In the genomic region with DNA sequence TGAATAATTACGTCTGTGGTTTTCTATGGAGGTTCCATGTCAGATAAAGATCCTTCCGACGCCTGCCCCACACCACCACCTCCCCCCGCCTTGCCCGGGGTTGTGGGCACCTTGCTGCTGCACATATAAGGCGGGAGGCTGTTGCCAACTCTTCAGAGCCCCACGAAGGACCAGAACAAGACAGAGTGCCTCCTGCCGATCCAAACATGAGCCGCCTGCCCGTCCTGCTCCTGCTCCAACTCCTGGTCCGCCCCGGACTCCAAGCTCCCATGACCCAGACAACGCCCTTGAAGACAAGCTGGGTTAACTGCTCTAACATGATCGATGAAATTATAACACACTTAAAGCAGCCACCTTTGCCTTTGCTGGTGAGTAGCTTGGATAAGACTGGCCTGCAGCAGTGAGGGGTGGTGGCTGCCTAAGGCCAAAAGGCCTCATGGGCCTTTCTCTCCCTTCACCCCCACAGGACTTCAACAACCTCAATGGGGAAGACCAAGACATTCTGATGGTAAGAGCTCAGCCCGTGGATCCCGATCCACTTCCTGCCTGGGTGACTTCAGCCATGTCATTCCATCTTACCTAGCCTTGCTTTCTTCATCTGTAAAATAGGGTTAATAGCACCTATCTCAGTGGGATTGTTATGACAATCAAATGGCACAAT, we compare ENCODE assay signal across 16 cellular contexts. TPM values are rescaled to one million over a fixed set of nuclear protein-coding genes. Genes with fewer than 3 reads are reported as not detected.
DNase-seq lines count a peak whose midpoint lies in the region; ATAC-seq, FAIRE-seq and TF ChIP-seq lines count a peak whose summit lies in the region.
"Had no signal": no experiment of that assay in that cellular context is flagged by ENCODE, and none has a peak within 500 bp of the region (broad histone marks: within the 10 kb centered on the region; RNA-seq: fewer than 3 reads in every experiment).

A gene with protein sequence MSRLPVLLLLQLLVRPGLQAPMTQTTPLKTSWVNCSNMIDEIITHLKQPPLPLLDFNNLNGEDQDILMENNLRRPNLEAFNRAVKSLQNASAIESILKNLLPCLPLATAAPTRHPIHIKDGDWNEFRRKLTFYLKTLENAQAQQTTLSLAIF (plus strand): TSS at position 155 of the 661 bp plus-strand sequence. CDS start 52 bp downstream, at position 207.

- CTCF ChIA-PET in activated CD8-positive, alpha-beta memory T cell treated with anti-CD3 and anti-CD28 coated beads, Interleukin-2, amount 10 ng/mL, durations not matched to agents 7 days and 5 days (lab: Charles Lee), result interaction anchor here (1.1 to 6.0 kb wide), 4 partner anchors 52 to 472 kb away, joined by 3 to 72 read pairs (median 7); a partner anchor contains a TSS

- ATAC-seq in left cardiac atrium (no peak), upper lobe of right lung (no peak), HG03378 (IDR thresholded peaks at IDR 0.05; ENCODE audit: unreplicated experiment) (no peak), GM19395 (IDR thresholded peaks at IDR 0.05; ENCODE audit: unreplicated experiment) (no peak)
- ATAC-seq in activated CD8-positive, alpha-beta memory T cell treated with anti-CD3 and anti-CD28 coated beads, Interleukin-2, amount 10 ng/mL, durations not matched to agents 7 days and 5 days, result no peak
- ATAC-seq: T-cell had no signal

- H3K36me3 Mint-ChIP-seq in activated CD8-positive, alpha-beta memory T cell treated with anti-CD3 and anti-CD28 coated beads, Interleukin-2, amount 10 ng/mL, durations not matched to agents 7 days and 5 days, result no peaks in the 10 kb centered on the region
- H3K36me3 Mint-ChIP-seq: T-cell had no signal

- H3K9me3 ChIP-seq in kidney (ENCODE audit: control insufficient read depth in 1 of 2, low read length in 2 of 2) (no peaks in the 10 kb centered on the region), upper lobe of right lung (no peaks in the 10 kb centered on the region)
- H3K9me3 ChIP-seq: upper lobe of left lung had no signal

- no peak within 1 kb of the TSS for H3K4me3 Mint-ChIP-seq in activated CD8-positive, alpha-beta memory T cell treated with anti-CD3 and anti-CD28 coated beads, Interleukin-2, amount 10 ng/mL, durations not matched to agents 7 days and 5 days
- H3K4me3 Mint-ChIP-seq: T-cell had no signal

- no peaks in the 10 kb centered on the region for H3K36me3 ChIP-seq in kidney (ENCODE audit: control insufficient read depth in 1 of 2, insufficient read depth in 2 of 2, low read length in 2 of 2)
- no peaks in the 10 kb centered on the region for H3K36me3 ChIP-seq in upper lobe of right lung
- H3K36me3 ChIP-seq: upper lobe of left lung had no signal

- H3K4me3 ChIP-seq in kidney (ENCODE audit: low read length in 2 of 2) (no peak within 1 kb of the TSS), upper lobe of right lung (no peak within 1 kb of the TSS)
- H3K4me3 ChIP-seq: PC-9, upper lobe of left lung had no signal

- FAIRE-seq in kidney (lab: Jason Lieb, UNC), result no peak

- peaks cover 3% of the 10 kb centered on the region for H3K27me3 Mint-ChIP-seq in activated CD8-positive, alpha-beta memory T cell treated with anti-CD3 and anti-CD28 coated beads, Interleukin-2, amount 10 ng/mL, durations not matched to agents 7 days and 5 days
- H3K27me3 Mint-ChIP-seq: progenitor cell of endocrine pancreas, T-cell had no signal

- no peaks in the 10 kb centered on the region for H3K27me3 ChIP-seq in upper lobe of right lung
- H3K27me3 ChIP-seq: upper lobe of left lung had no signal

- H3K27ac Mint-ChIP-seq in activated CD8-positive, alpha-beta memory T cell treated with anti-CD3 and anti-CD28 coated beads, Interleukin-2, amount 10 ng/mL, durations not matched to agents 7 days and 5 days, result no peak within 1 kb of the TSS

- intact Hi-C loops in cardiac septum (cut with DNase I) (loop anchor here (5.0 kb wide), 1 partner anchor 248 kb away; no protein-coding TSS in a partner anchor), left cardiac atrium (cut with DNase I) (loop anchor here in 1 of 2 donors (10.0 kb wide), 1 partner anchor 134 kb away; no protein-coding TSS in a partner anchor), kidney (cut with DNase I) (no loop called here), upper lobe of right lung (cut with DNase I) (no loop called here)

- H3K27ac ChIP-seq in kidney (ENCODE audit: low read depth in 2 of 2, low read length in 2 of 2) (no peak within 1 kb of the TSS), upper lobe of right lung (no peak within 1 kb of the TSS)
- H3K27ac ChIP-seq: PC-9, upper lobe of left lung had no signal

- TF ChIP-seq CTCF in kidney (IDR thresholded peaks at IDR 0.05; ENCODE audit: borderline replicate concordance, extremely low read depth, insufficient read depth), result no peak
- no peak for TF ChIP-seq CTCF in upper lobe of right lung (IDR thresholded peaks at IDR 0.05)

- H3K9me3 Mint-ChIP-seq in activated CD8-positive, alpha-beta memory T cell treated with anti-CD3 and anti-CD28 coated beads, Interleukin-2, amount 10 ng/mL, durations not matched to agents 7 days and 5 days (ENCODE audit: low read depth), result no peaks in the 10 kb centered on the region
- H3K9me3 Mint-ChIP-seq: T-cell had no signal

- H3K4me1 ChIP-seq in kidney (ENCODE audit: control insufficient read depth in 1 of 2, insufficient read depth in 1 of 2, low read depth in 1 of 2, low read length in 2 of 2) (no peaks in the 10 kb centered on the region), upper lobe of right lung (no peaks in the 10 kb centered on the region)
- H3K4me1 ChIP-seq: upper lobe of left lung had no signal

- DNase-seq in cardiac septum (ENCODE audit: low spot score) (peak; percentile 64), left cardiac atrium (no peak), kidney (peak; percentile 41), upper lobe of right lung (peak; percentile 51), NCI-H2107 (lab: John Stamatoyannopoulos, UW) (no peak)
- DNase-seq in activated CD8-positive, alpha-beta memory T cell treated with anti-CD3 and anti-CD28 coated beads, Interleukin-2, amount 10 ng/mL, durations not matched to agents 7 days and 5 days, result peak; percentile 38
- DNase-seq: DMS153, midbrain, NCI-H1105, PC-9, upper lobe of left lung had no signal

- peaks cover 71% of the 10 kb centered on the region for H3K4me1 Mint-ChIP-seq in activated CD8-positive, alpha-beta memory T cell treated with anti-CD3 and anti-CD28 coated beads, Interleukin-2, amount 10 ng/mL, durations not matched to agents 7 days and 5 days

- H3K9ac ChIP-seq in kidney (ENCODE audit: low read length in 2 of 2), result no peak within 1 kb of the TSS

RNA-seq across cellular contexts. Expression of the gene that starts here (rescaled TPM):
- total RNA-seq in cardiac septum (not detected), left cardiac atrium (not detected), kidney (not detected), upper lobe of right lung (not detected)
- total RNA-seq in activated CD8-positive, alpha-beta memory T cell treated with anti-CD3 and anti-CD28 coated beads, Interleukin-2, amount 10 ng/mL, durations not matched to agents 7 days and 5 days, result 1 to 10 TPM in 1 of 2 experiments, under 1 TPM in 1; 0.47 to 1.5 TPM
- not detected for polyA plus RNA-seq in kidney (ENCODE audit: insufficient read depth, low read depth, low replicate concordance)
- total RNA-seq: NCI-H460, PC-9, progenitor cell of endocrine pancreas, T-cell, upper lobe of left lung had no signal

Comparison
In these comparisons a context has a peak if more than half of its experiments do, and no peak if none do; other contexts are left out.
1. Peak in DNase-seq in cardiac septum; RNA of the gene not detected or under 1 TPM.
2. Peak in DNase-seq in kidney; RNA of the gene not detected or under 1 TPM.
3. Peak in DNase-seq in upper lobe of right lung; RNA of the gene not detected or under 1 TPM.